In the genomic region with DNA sequence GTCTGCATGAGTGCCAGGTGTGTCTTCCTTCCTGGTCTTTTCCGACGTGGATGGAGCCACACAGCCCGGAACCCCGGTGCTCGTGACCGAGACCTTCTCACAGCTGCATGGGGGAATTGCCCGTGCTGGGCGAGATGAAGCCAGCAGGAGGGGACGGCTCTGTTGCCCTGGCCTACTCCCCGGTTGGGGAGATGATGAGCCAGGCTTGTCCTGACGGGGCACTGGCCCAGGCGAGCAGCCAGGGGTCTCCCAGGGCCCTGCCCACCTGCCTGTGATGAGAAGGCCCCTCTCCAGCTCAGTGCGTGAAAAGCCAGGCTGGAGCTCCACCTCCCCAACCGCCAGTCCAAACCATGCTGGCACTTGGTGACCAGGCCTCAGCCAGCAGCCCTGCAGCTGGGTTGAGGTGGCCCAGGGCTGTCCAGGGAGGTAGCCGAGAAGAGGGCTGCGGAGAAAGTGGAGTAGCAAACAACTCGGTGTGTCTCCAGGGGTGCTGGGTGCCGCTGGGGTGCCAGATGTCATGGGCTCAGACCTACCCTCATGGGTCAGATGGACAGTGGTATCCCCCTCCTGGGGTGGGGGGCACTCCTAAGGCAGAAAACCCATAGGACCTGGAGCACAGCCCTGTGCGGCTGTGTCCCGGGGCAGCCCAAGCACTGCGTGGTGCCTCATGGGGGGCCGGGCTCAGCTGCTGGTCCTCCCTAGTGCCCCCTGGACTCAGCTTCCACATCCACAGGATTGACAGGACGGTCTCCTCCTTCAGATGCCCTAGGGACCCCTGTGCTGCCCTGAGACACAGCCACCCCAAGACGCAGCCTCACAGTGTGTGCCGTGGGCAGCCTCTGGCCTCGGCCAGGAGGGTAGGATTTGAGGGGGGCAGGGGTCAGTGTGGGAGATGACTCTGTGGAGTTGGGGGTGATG, we compare ENCODE assay signal across 24 cellular contexts. TPM values are rescaled to one million over a fixed set of nuclear protein-coding genes. Genes with fewer than 3 reads are reported as not detected.
"Had no signal": no experiment of that assay in that cellular context is flagged by ENCODE, and none has a peak within 500 bp of the region (broad histone marks: within the 10 kb centered on the region; RNA-seq: fewer than 3 reads in every experiment).

No MANE protein-coding gene starts in this region.

- H3K4me1 ChIP-seq: gastrocnemius medialis, prostate gland, sigmoid colon had no signal

- H3K4me3 ChIP-seq: gastrocnemius medialis, neural progenitor cell, prostate gland, sigmoid colon, thyroid gland had no signal

- ATAC-seq: esophagus mucosa; gastrocnemius medialis; naive thymus-derived CD4-positive, alpha-beta T cell; right cardiac atrium; stimulated activated effector memory CD8-positive, alpha-beta T cell treated with anti-CD3 and anti-CD28 coated beads, Interleukin-12 subunit alpha, Interleukin-12 subunit beta, amount 100 ng/mL, for 72 hours had no signal

- H3K27me3 ChIP-seq: neural progenitor cell, thyroid gland had no signal

- H3K36me3 Mint-ChIP-seq: naive thymus-derived CD4-positive, alpha-beta T cell; neural progenitor cell; stimulated activated effector memory CD8-positive, alpha-beta T cell treated with anti-CD3 and anti-CD28 coated beads, Interleukin-12 subunit alpha, Interleukin-12 subunit beta, amount 100 ng/mL, for 72 hours; type B pancreatic cell had no signal

- H3K27ac Mint-ChIP-seq: endodermal cell; naive thymus-derived CD4-positive, alpha-beta T cell; nephron; type B pancreatic cell had no signal

- H3K27ac ChIP-seq: epithelial cell of prostate, gastrocnemius medialis, neural progenitor cell, prostate gland, sigmoid colon, thyroid gland had no signal

- DNase-seq: effector CD8-positive, alpha-beta T cell; endodermal cell; foreskin fibroblast; gastrocnemius medialis; head of caudate nucleus; hippocampal formation; mesendoderm; midbrain; naive thymus-derived CD4-positive, alpha-beta T cell; nucleus accumbens; sigmoid colon; stimulated activated CD4-positive, alpha-beta T cell treated with anti-CD3 and anti-CD28 coated beads, Interleukin-2, amount 100 ng/mL, for 24 hours; stimulated activated CD4-positive, alpha-beta T cell treated with anti-CD3 and anti-CD28 coated beads, Interleukin-4, amount 100 ng/mL, for 24 hours; stimulated activated naive CD4-positive, alpha-beta T cell treated with Interleukin-2 at 50 U/mL for 16 hours had no signal

- H3K9me3 ChIP-seq: gastrocnemius medialis, prostate gland, sigmoid colon, thyroid gland had no signal

- H3K4me1 Mint-ChIP-seq: endodermal cell; nephron; stimulated activated effector memory CD8-positive, alpha-beta T cell treated with anti-CD3 and anti-CD28 coated beads, Interleukin-12 subunit alpha, Interleukin-12 subunit beta, amount 100 ng/mL, for 72 hours had no signal

- H3K36me3 ChIP-seq: gastrocnemius medialis, neural progenitor cell, prostate gland, sigmoid colon, thyroid gland had no signal

- H3K4me3 Mint-ChIP-seq: endodermal cell; naive thymus-derived CD4-positive, alpha-beta T cell; nephron; neural progenitor cell; stimulated activated effector memory CD8-positive, alpha-beta T cell treated with anti-CD3 and anti-CD28 coated beads, Interleukin-12 subunit alpha, Interleukin-12 subunit beta, amount 100 ng/mL, for 72 hours; type B pancreatic cell had no signal

- H3K27me3 Mint-ChIP-seq: type B pancreatic cell had no signal

- H3K9me3 Mint-ChIP-seq: endodermal cell; naive thymus-derived CD4-positive, alpha-beta T cell; nephron; neural progenitor cell; stimulated activated effector memory CD8-positive, alpha-beta T cell treated with anti-CD3 and anti-CD28 coated beads, Interleukin-12 subunit alpha, Interleukin-12 subunit beta, amount 100 ng/mL, for 72 hours; type B pancreatic cell had no signal

RNA-seq across cellular contexts. Expression of gene PRDM16, which starts 26.1 kb away (rescaled TPM):
- total RNA-seq: lung microvascular endothelial cell had no signal
- polyA plus RNA-seq: naive thymus-derived CD4-positive, alpha-beta T cell had no signal
